18 cellular contexts compared by ENCODE assay signal in genomic region chr3:193844472-193844871, GRCh38.
DNase-seq lines count a peak whose midpoint lies in the region; ATAC-seq, FAIRE-seq and TF ChIP-seq lines count a peak whose summit lies in the region.
"Had no signal": no experiment of that assay in that cellular context is flagged by ENCODE, and none has a peak within 500 bp of the region (broad histone marks: within the 10 kb centered on the region; RNA-seq: fewer than 3 reads in every experiment).

No MANE protein-coding gene starts in this region.

- H3K79me2 ChIP-seq in K562 (ENCODE audit: control insufficient read depth, insufficient read depth, low read length), result peaks cover 7% of the 10 kb centered on the region; the same call in 2 of the 3 replicates

- H3K9ac ChIP-seq in K562 (ENCODE audit: insufficient read depth in 1 of 2, low read depth in 2 of 2, low read length in 2 of 2) (peak overlapping the region in 1 of 2 experiments; percentile 80; a peak in 2 of 4 replicates), kidney (ENCODE audit: low read length in 2 of 2) (no peak overlapping the region)
- H3K9ac ChIP-seq: KMS-11 had no signal

- peak overlapping the region; percentile 89 for H3K4me2 ChIP-seq in K562 (ENCODE audit: insufficient read depth, low read length)
- H3K4me2 ChIP-seq: KMS-11 had no signal

- H3K4me3 Mint-ChIP-seq in Caco-2 (ENCODE audit: unreplicated experiment), result peak overlapping the region; percentile 73
- H3K4me3 Mint-ChIP-seq in progenitor cell of endocrine pancreas (ENCODE audit: low read depth), result peak overlapping the region; percentile 59
- H3K4me3 Mint-ChIP-seq: CD14-positive monocyte had no signal

- in situ Hi-C loops in K562 (cut with MboI), result no loop called here

- H3K36me3 ChIP-seq in Caco-2 (ENCODE audit: control insufficient read depth, insufficient read depth, low read length) (no peaks in the 10 kb centered on the region), K562 (ENCODE audit: control insufficient read depth, insufficient read depth, low read length) (peaks cover 5% of the 10 kb centered on the region; the same call in 2 of the 3 replicates), kidney (ENCODE audit: control insufficient read depth in 1 of 2, insufficient read depth in 2 of 2, low read length in 2 of 2) (no peaks in the 10 kb centered on the region)

- no peak for TF ChIP-seq EP300 in K562 (IDR thresholded peaks at IDR 0.05; ENCODE audit: low read length)

- H3K4me1 Mint-ChIP-seq in Caco-2 (ENCODE audit: low read depth, unreplicated experiment) (peaks cover 52% of the 10 kb centered on the region), progenitor cell of endocrine pancreas (ENCODE audit: low read depth) (peaks cover 64% of the 10 kb centered on the region)

- TF ChIP-seq CTCF in Caco-2 (IDR thresholded peaks at IDR 0.05; ENCODE audit: insufficient read depth in 1 of 2, low read depth in 1 of 2, low read length in 1 of 2, severe bottlenecking in 1 of 2, unreplicated experiment in 1 of 2) (no peak), K562 (IDR thresholded peaks at IDR 0.05 in 2 of 3, conservative IDR thresholded peaks at IDR 0.05 in 1 of 3; ENCODE audit: insufficient read depth in 2 of 3, low read depth in 1 of 3, low read length in 3 of 3) (no peak), kidney (IDR thresholded peaks at IDR 0.05; ENCODE audit: borderline replicate concordance, extremely low read depth, insufficient read depth) (no peak), progenitor cell of endocrine pancreas (IDR thresholded peaks at IDR 0.05; ENCODE audit: unreplicated experiment) (no peak)

- ATAC-seq in K562 (no peak), GM18519 (IDR thresholded peaks at IDR 0.05; ENCODE audit: low FRiP score, unreplicated experiment) (no peak)

- H3K9me3 ChIP-seq in Caco-2, result peaks cover 6% of the 10 kb centered on the region
- H3K9me3 ChIP-seq in K562 (replicated peaks; ENCODE audit: control insufficient read depth, insufficient read depth, low read depth, low read length), result peaks cover 13% of the 10 kb centered on the region
- H3K9me3 ChIP-seq in kidney (ENCODE audit: control insufficient read depth in 1 of 2, low read length in 2 of 2), result no peaks in the 10 kb centered on the region

- H3K9me3 Mint-ChIP-seq in Caco-2 (ENCODE audit: unreplicated experiment) (peaks cover 10% of the 10 kb centered on the region), progenitor cell of endocrine pancreas (ENCODE audit: low read depth) (peaks cover 4% of the 10 kb centered on the region)

- H3K27me3 ChIP-seq in Caco-2 (replicated peaks; ENCODE audit: control insufficient read depth, insufficient read depth, low read length), result no peaks in the 10 kb centered on the region
- no peaks in the 10 kb centered on the region for H3K27me3 ChIP-seq in K562 (ENCODE audit: control insufficient read depth in 2 of 2, insufficient read depth in 2 of 2, low read length in 2 of 2)

- H3K4me1 ChIP-seq in Caco-2 (peaks cover 74% of the 10 kb centered on the region), K562 (replicated peaks in 1 of 2; ENCODE audit: control insufficient read depth in 2 of 2, insufficient read depth in 2 of 2, low read length in 2 of 2) (peaks cover 21 to 54% of the 10 kb centered on the region in 2 experiments), kidney (ENCODE audit: control insufficient read depth in 1 of 2, insufficient read depth in 1 of 2, low read depth in 1 of 2, low read length in 2 of 2) (peaks cover 26 to 31% of the 10 kb centered on the region in 2 donors)

- H3K27ac Mint-ChIP-seq in Caco-2 (ENCODE audit: unreplicated experiment) (peak overlapping the region; percentile 92), progenitor cell of endocrine pancreas (peak overlapping the region; percentile 93)
- H3K27ac Mint-ChIP-seq: CD14-positive monocyte had no signal

- CTCF ChIA-PET in Caco-2 (lab: Charles Lee), result interaction anchor here (0.6 to 2.6 kb wide), 11 partner anchors 9 to 471 kb away, joined by 3 to 8 read pairs (median 4); no protein-coding TSS in a partner anchor
- CTCF ChIA-PET in K562 (lab: Yijun Ruan, JAX; ENCODE audit: low intra/inter-chr PET ratio), result no interaction called here

- 80% methylated on average over 3 of the region's 3 CpGs for WGBS in K562 (ENCODE audit: insufficient coverage, low coverage, missing lambda C conversion rate)

- intact Hi-C loops in Caco-2 (cut with micrococcal nuclease; ENCODE audit: unreplicated experiment), result loop anchor here (1.0 to 5.0 kb wide), 5 partner anchors 62 to 478 kb away; no protein-coding TSS in a partner anchor
- intact Hi-C loops in K562 (cut with micrococcal nuclease), result loop anchor here (5.0 kb wide), 1 partner anchor 43 kb away; no protein-coding TSS in a partner anchor
- intact Hi-C loops in kidney (cut with DNase I), result no loop called here

- no peak for FAIRE-seq in K562 (lab: Jason Lieb, UNC)
- FAIRE-seq in kidney (lab: Jason Lieb, UNC), result no peak
- FAIRE-seq: A204.1, GM12878, H54 had no signal

- H3K36me3 Mint-ChIP-seq in Caco-2 (ENCODE audit: insufficient read depth, unreplicated experiment) (peaks cover 29% of the 10 kb centered on the region), progenitor cell of endocrine pancreas (ENCODE audit: insufficient read depth) (peaks cover 7% of the 10 kb centered on the region)
- H3K36me3 Mint-ChIP-seq: CD14-positive monocyte had no signal

- POLR2A ChIA-PET in Caco-2 (lab: Charles Lee), result interaction anchor here (0.6 to 3.1 kb wide), 11 partner anchors 28 to 290 kb away, joined by 3 to 17 read pairs (median 5); partner anchors contain the start of gene HES1
- POLR2A ChIA-PET in K562 (lab: Yijun Ruan, JAX), result interaction anchor here (0.6 to 3.7 kb wide), 6 partner anchors 9 to 291 kb away, joined by 3 to 14 read pairs (median 6); partner anchors contain the start of gene HES1

- H3K4me3 ChIP-seq in Caco-2 (ENCODE audit: low read depth, low read length), result no peak overlapping the region
- H3K4me3 ChIP-seq in K562, result no peak overlapping the region
- H3K4me3 ChIP-seq in kidney (ENCODE audit: low read length in 2 of 2), result no peak overlapping the region
- H3K4me3 ChIP-seq: GM12878 had no signal

- H4K20me1 ChIP-seq in K562 (replicated peaks; ENCODE audit: control insufficient read depth, insufficient read depth, low read length), result no peaks in the 10 kb centered on the region

- no peak for TF ChIP-seq POLR2A in K562 (conservative IDR thresholded peaks at IDR 0.05)

- H3K9me1 ChIP-seq in K562 (ENCODE audit: control insufficient read depth, insufficient read depth, low read length), result no peaks in the 10 kb centered on the region

- TF ChIP-seq RAD21 in K562 (CRISPR knock-in tag; conservative IDR thresholded peaks at IDR 0.05 in 1 of 2, IDR thresholded peaks at IDR 0.05 in 1 of 2), result no peak

- BruUV-seq in Caco-2 (replicated peaks; lab: Mats Ljungman, UMichigan), result no TSS peak
- BruUV-seq in K562 (replicated peaks; lab: Mats Ljungman, UMichigan), result no TSS peak

- peak overlapping the region; percentile 95 for H3K27ac ChIP-seq in K562 (ENCODE audit: extremely low read depth, low read depth, low read length)
- H3K27ac ChIP-seq in kidney (ENCODE audit: low read depth in 2 of 2, low read length in 2 of 2), result peak overlapping the region; percentile 19 to 75
- H3K27ac ChIP-seq: KMS-11 had no signal

- H2AFZ ChIP-seq in K562 (ENCODE audit: low read depth, low read length), result peak overlapping the region; percentile 94

- DNase-seq in Caco-2, result no peak
- DNase-seq in K562 (ENCODE audit: extremely low read depth in 1 of 4, low spot score in 3 of 4), result no peak
- no peak for DNase-seq in kidney
- no peak for DNase-seq in progenitor cell of endocrine pancreas (ENCODE audit: low spot score, unreplicated experiment)
- DNase-seq in Kasumi-1 (lab: John Stamatoyannopoulos, UW), result no peak
- DNase-seq in OCI-M1 (lab: John Stamatoyannopoulos, UW), result no peak
- no peak for DNase-seq in retina
- DNase-seq: DMS79, MM.1S, NCI-H1105, NCI-H187, SHP77 treated with DMSO at 0.1 percent for 48 hours had no signal

- no peaks in the 10 kb centered on the region for H3K27me3 Mint-ChIP-seq in Caco-2 (ENCODE audit: insufficient read depth, unreplicated experiment)
- H3K27me3 Mint-ChIP-seq in progenitor cell of endocrine pancreas, result no peaks in the 10 kb centered on the region

TF ChIP-seq in K562, 482 proteins besides CTCF, POLR2A, EP300 and RAD21 (continues in another document):
- peak; percentile 93 for TF ChIP-seq ZNF316 (IDR thresholded peaks at IDR 0.05)
- TF ChIP-seq COPS2 (conservative IDR thresholded peaks at IDR 0.05), result no peak
- TF ChIP-seq TRIM28 (IDR thresholded peaks at IDR 0.05), result peak; percentile 73
